ENCODE assay signal across 8 cellular contexts in genomic region chr15:60585743-60586708, GRCh38.
DNase-seq lines count a peak whose midpoint lies in the region; ATAC-seq, FAIRE-seq and TF ChIP-seq lines count a peak whose summit lies in the region.

No MANE protein-coding gene starts in this region.

- no peak for ATAC-seq in HG03457 (IDR thresholded peaks at IDR 0.05; ENCODE audit: unreplicated experiment)

- DNase-seq in D721Med (ENCODE audit: insufficient read length, low spot score), result no peak
- peak; percentile 53 for DNase-seq in HFF-Myc (ENCODE audit: extremely low read depth, low read depth)
- DNase-seq in NCI-H446 (lab: John Stamatoyannopoulos, UW), result peak; percentile 58 to 65
- DNase-seq in activated CD4-positive, alpha-beta T cell treated with anti-CD3 and anti-CD28 coated beads for 48 hours, result peak; percentile 68
- no peak for DNase-seq in epithelial cell of proximal tubule (ENCODE audit: low read depth)
- DNase-seq in myocyte (ENCODE audit: low read depth), result peak; percentile 79
- DNase-seq in NCI-H187 (lab: John Stamatoyannopoulos, UW), result no peak

- H3K4me3 ChIP-seq in HFF-Myc (replicated peaks; ENCODE audit: low read depth, low read length), result no peak overlapping the region
- no peak overlapping the region for H3K4me3 ChIP-seq in epithelial cell of proximal tubule (ENCODE audit: low read depth, low read length)

- peak; percentile 89 for FAIRE-seq in D721Med (lab: Jason Lieb, UNC)

- peak; percentile 94 for TF ChIP-seq CTCF in D721Med (IDR thresholded peaks at IDR 0.05; ENCODE audit: insufficient read depth, missing control alignments)
- peak; percentile 77 for TF ChIP-seq CTCF in HFF-Myc (IDR thresholded peaks at IDR 0.05; ENCODE audit: low read depth, low read length, missing control alignments)
- TF ChIP-seq CTCF in epithelial cell of proximal tubule (conservative IDR thresholded peaks at IDR 0.05; ENCODE audit: low read depth, low read length), result peak; percentile 93

Comparison
In these comparisons a context has a peak if more than half of its experiments do, and no peak if none do; other contexts are left out.
1. DNase-seq: peak in HFF-Myc (single experiment), NCI-H446 (2 of 2), activated CD4-positive, alpha-beta T cell treated with anti-CD3 and anti-CD28 coated beads for 48 hours (single experiment) and myocyte (single experiment); none in D721Med (single experiment), epithelial cell of proximal tubule (single experiment) and NCI-H187 (0 of 2).
2. Peak in every context shown above with its lines, with median percentiles within 50 percentile points of each other: CTCF ChIP-seq.